ENCODE assay signal across 9 cellular contexts in the genomic region with DNA sequence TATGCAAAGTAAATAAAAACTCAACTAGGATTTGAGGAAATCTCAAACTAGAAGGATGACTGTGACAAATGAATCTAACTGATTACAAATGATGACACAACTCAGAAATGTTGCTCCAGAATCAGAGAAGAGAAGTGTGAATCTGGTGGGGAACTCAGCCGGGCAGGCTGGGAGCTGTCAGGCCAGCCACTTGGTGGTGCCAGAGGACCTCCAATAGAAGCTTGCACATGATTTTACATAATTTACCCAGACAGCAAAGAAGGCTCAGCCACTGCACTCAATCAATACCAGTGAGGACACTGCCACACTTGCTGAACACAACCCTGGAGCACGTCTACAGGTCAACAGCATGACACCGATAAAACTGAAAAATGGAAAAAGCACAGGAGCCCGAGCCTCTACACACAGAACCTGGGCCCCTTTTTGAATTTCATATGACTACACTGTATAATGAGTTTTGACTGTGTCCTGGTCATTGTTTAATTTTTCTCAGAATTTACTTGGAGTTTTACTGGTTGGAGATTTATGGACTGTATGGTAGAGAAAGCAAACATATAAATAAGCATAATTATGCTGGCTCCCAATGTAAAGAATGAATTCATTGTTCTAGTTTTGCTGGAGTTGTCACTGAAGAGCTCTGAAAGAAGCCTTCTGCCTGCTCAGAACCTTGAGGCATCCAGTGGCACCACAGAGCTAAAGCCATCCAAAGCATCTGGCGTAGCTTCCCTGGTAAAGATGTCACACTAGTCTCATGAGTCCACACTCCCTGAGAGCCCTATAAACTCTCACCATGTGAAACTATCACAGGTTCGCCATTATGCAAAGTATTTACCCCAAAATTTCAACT.
DNase-seq lines count a peak whose midpoint lies in the region; ATAC-seq and TF ChIP-seq lines count a peak whose summit lies in the region.
"Had no signal": no experiment of that assay in that cellular context is flagged by ENCODE, and none has a peak within 500 bp of the region (broad histone marks: within the 10 kb centered on the region; RNA-seq: fewer than 3 reads in every experiment).

No MANE protein-coding gene starts in this region.

- H3K27me3 Mint-ChIP-seq in nephron (ENCODE audit: low read depth): no peaks in the 10 kb centered on the region

- H3K27me3 ChIP-seq in transverse colon: no peaks in the 10 kb centered on the region

- TF ChIP-seq CTCF in nephron (IDR thresholded peaks at IDR 0.05; ENCODE audit: unreplicated experiment in 3 of 3) (peak; percentile 89 to 97 (median 95)), transverse colon (IDR thresholded peaks at IDR 0.05) (peak; percentile 68 to 73 (median 73))

- H3K4me1 ChIP-seq in transverse colon: peaks cover 0 to 8% (median 0%) of the 10 kb centered on the region in 4 donors

- no peaks in the 10 kb centered on the region for H3K36me3 ChIP-seq in transverse colon

- no peak overlapping the region for H3K4me3 ChIP-seq in transverse colon

- intact Hi-C loops in transverse colon (cut with DNase I; ENCODE audit: low total_unique reads): no loop called here

- peak; percentile 90 for DNase-seq in AG20443 (ENCODE audit: low spot score)
- DNase-seq in NCI-H69 (lab: John Stamatoyannopoulos, UW): peak; percentile 41
- DNase-seq in activated T-cell treated with anti-CD3 and anti-CD28 coated beads for 1 hour (ENCODE audit: low read depth): peak; percentile 5
- peak; percentile 92 for DNase-seq in fibroblast of peridontal ligament (ENCODE audit: extremely low read depth)
- peak; percentile 73 for DNase-seq in transverse colon

- ATAC-seq in GM18858 (IDR thresholded peaks at IDR 0.05; ENCODE audit: unreplicated experiment) (peak; percentile 77), HG03354 (IDR thresholded peaks at IDR 0.05; ENCODE audit: poor library complexity, severe bottlenecking, unreplicated experiment) (peak; percentile 82)

- H3K4me3 Mint-ChIP-seq in nephron: no peak overlapping the region
- H3K4me3 Mint-ChIP-seq: IgD-negative memory B cell had no signal

- H3K27ac Mint-ChIP-seq in nephron: peak overlapping the region in 2 of 3 experiments; percentile 78 to 99
- H3K27ac Mint-ChIP-seq: IgD-negative memory B cell had no signal

- in situ Hi-C loops in transverse colon (cut with MboI; ENCODE audit: low pct_ligation_motif_present in 1 of 4, low pct_unique_long_range_greater_than_20kb in 1 of 4, low sequenced_read_pairs in 3 of 4): no loop called here

- H3K4me1 Mint-ChIP-seq in nephron: peaks cover 42% of the 10 kb centered on the region
- H3K4me1 Mint-ChIP-seq: IgD-negative memory B cell had no signal

- no peaks in the 10 kb centered on the region for H3K9me3 ChIP-seq in transverse colon

- H3K9me3 Mint-ChIP-seq in nephron: no peaks in the 10 kb centered on the region
- H3K9me3 Mint-ChIP-seq: IgD-negative memory B cell had no signal

- H3K36me3 Mint-ChIP-seq in nephron (ENCODE audit: low read depth): no peaks in the 10 kb centered on the region
- H3K36me3 Mint-ChIP-seq: IgD-negative memory B cell had no signal

- 53% methylated on average over 5 to 6 of the region's 6 CpGs for WGBS in transverse colon (ENCODE audit: low coverage in 1 of 2), 2 donors

- no peak for TF ChIP-seq POLR2A in transverse colon (IDR thresholded peaks at IDR 0.05)

- TF ChIP-seq EP300 in transverse colon (IDR thresholded peaks at IDR 0.05; ENCODE audit: low read depth): no peak

- H3K27ac ChIP-seq in transverse colon: peak overlapping the region in 1 of 4 donors; percentile 34

Comparison
In these comparisons a context has a peak if more than half of its experiments do, and no peak if none do; other contexts are left out.
1. DNase-seq: peak in every context shown above with its lines; median percentile 92 in fibroblast of peridontal ligament; 90 in AG20443; 73 in transverse colon; 41 in NCI-H69; 5 in activated T-cell treated with anti-CD3 and anti-CD28 coated beads for 1 hour.